31 cellular contexts compared by ENCODE assay signal in genomic region chr12:98864363-98864762, GRCh38.
"Had no signal": no experiment of that assay in that cellular context is flagged by ENCODE, and none has a peak within 500 bp of the region (broad histone marks: within the 10 kb centered on the region; RNA-seq: fewer than 3 reads in every experiment).

No MANE protein-coding gene starts in this region.

- H3K9me3 Mint-ChIP-seq: activated B cell treated with CpG ODN at 0.5 μM for 24 hours; activated CD8-positive, alpha-beta T cell treated with anti-CD3 and anti-CD28 coated beads for 36 hours; activated naive CD4-positive, alpha-beta T cell treated with anti-CD3 and anti-CD28 coated beads for 36 hours; activated naive CD4-positive, alpha-beta T cell treated with anti-CD3 and anti-CD28 coated beads, Interleukin-2, amount 50 U/mL, for 24 hours; activated naive CD8-positive, alpha-beta T cell treated with anti-CD3 and anti-CD28 coated beads for 36 hours; activated naive CD8-positive, alpha-beta T cell treated with anti-CD3 and anti-CD28 coated beads, Interleukin-2, amount 50 U/mL, for 24 hours; activated T-helper 1 cell treated with anti-CD3 and anti-CD28 coated beads, Interleukin-12 subunit alpha, Interleukin-12 subunit beta, Interleukin-2, Interleukin-4 antibody, amounts not matched to agents 30 ng/mL and 10 ng/mL and 1 ng/mL, durations not matched to agents 14 hours and 24 hours and 36 hours; activated T-helper 2 cell treated with anti-CD3 and anti-CD28 coated beads, Interferon-gamma antibody, Interleukin-2, Interleukin-4, amounts not matched to agents 10 μg/mL and 5 μg/mL and 100 μg/mL, durations not matched to agents 14 hours and 24 hours and 36 hours had no signal

- H3K36me3 Mint-ChIP-seq: activated naive CD4-positive, alpha-beta T cell treated with anti-CD3 and anti-CD28 coated beads, Interleukin-2, amount 50 U/mL, for 24 hours; activated naive CD8-positive, alpha-beta T cell treated with anti-CD3 and anti-CD28 coated beads for 36 hours had no signal

- H3K27me3 Mint-ChIP-seq: activated CD8-positive, alpha-beta T cell treated with anti-CD3 and anti-CD28 coated beads for 36 hours; activated naive CD4-positive, alpha-beta T cell treated with anti-CD3 and anti-CD28 coated beads, Interleukin-2, amount 50 U/mL, for 24 hours; activated naive CD8-positive, alpha-beta T cell treated with anti-CD3 and anti-CD28 coated beads for 36 hours; activated naive CD8-positive, alpha-beta T cell treated with anti-CD3 and anti-CD28 coated beads, Interleukin-2, amount 50 U/mL, for 24 hours; brain had no signal

- H3K27ac ChIP-seq: adrenal gland, ascending aorta, breast epithelium, cardiac muscle cell, colonic mucosa, VCaP had no signal

- H3K4me1 Mint-ChIP-seq: activated B cell treated with CpG ODN at 0.5 μM for 24 hours; activated naive CD4-positive, alpha-beta T cell treated with anti-CD3 and anti-CD28 coated beads, Interleukin-2, amount 50 U/mL, for 24 hours; activated naive CD8-positive, alpha-beta T cell treated with anti-CD3 and anti-CD28 coated beads for 36 hours; activated naive CD8-positive, alpha-beta T cell treated with anti-CD3 and anti-CD28 coated beads, Interleukin-2, amount 50 U/mL, for 24 hours had no signal

- H3K27me3 ChIP-seq: adrenal gland, ascending aorta, breast epithelium, cardiac muscle cell, colonic mucosa had no signal

- ATAC-seq: activated CD4-positive, CD25-positive, alpha-beta regulatory T cell treated with anti-CD3 and anti-CD28 coated beads, Interleukin-2, amount 50 U/mL, for 24 hours; activated CD8-positive, alpha-beta T cell treated with anti-CD3 and anti-CD28 coated beads for 36 hours; activated naive CD8-positive, alpha-beta T cell treated with anti-CD3 and anti-CD28 coated beads, Interleukin-2, amount 50 U/mL, for 24 hours; esophagus mucosa had no signal

- H3K36me3 ChIP-seq: adrenal gland, ascending aorta, breast epithelium, cardiac muscle cell, colonic mucosa had no signal

- DNase-seq: activated B cell treated with CpG ODN at 0.5 μM for 24 hours; activated CD4-positive, alpha-beta T cell treated with anti-CD3 and anti-CD28 coated beads for 48 hours; activated CD4-positive, alpha-beta T cell treated with anti-CD3 and anti-CD28 coated beads, Interleukin-2, amount 50 U/mL, for 1 hour; activated CD4-positive, alpha-beta T cell treated with anti-CD3 and anti-CD28 coated beads, Interleukin-2, amount 50 U/mL, for 48 hours; activated CD8-positive, alpha-beta memory T cell treated with anti-CD3 and anti-CD28 coated beads for 24 hours; activated CD8-positive, alpha-beta T cell treated with anti-CD3 and anti-CD28 coated beads for 36 hours; activated effector memory CD4-positive, alpha-beta T cell treated with anti-CD3 and anti-CD28 coated beads, Interleukin-2, amount 50 U/mL, for 16 hours; activated naive CD4-positive, alpha-beta T cell treated with anti-CD3 and anti-CD28 coated beads for 36 hours; activated naive CD8-positive, alpha-beta T cell treated with anti-CD3 and anti-CD28 coated beads for 36 hours; activated naive CD8-positive, alpha-beta T cell treated with anti-CD3 and anti-CD28 coated beads, Interleukin-2, amount 50 U/mL, for 24 hours; activated T-cell treated with anti-CD3 and anti-CD28 coated beads, Interleukin-2, amount 50 U/mL, for 48 hours; adrenal gland; amygdala; central memory CD4-positive, alpha-beta T cell; cerebellar nuclear complex; colonic mucosa; effector memory CD4-positive, alpha-beta T cell; endodermal cell; foreskin fibroblast; head of caudate nucleus; T-helper 2 cell had no signal

- H3K9me3 ChIP-seq: adrenal gland, ascending aorta, breast epithelium, colonic mucosa had no signal

- H3K27ac Mint-ChIP-seq: activated B cell treated with CpG ODN at 0.5 μM for 24 hours; activated CD8-positive, alpha-beta T cell treated with anti-CD3 and anti-CD28 coated beads for 36 hours; activated naive CD4-positive, alpha-beta T cell treated with anti-CD3 and anti-CD28 coated beads for 36 hours; activated naive CD4-positive, alpha-beta T cell treated with anti-CD3 and anti-CD28 coated beads, Interleukin-2, amount 50 U/mL, for 24 hours; activated naive CD8-positive, alpha-beta T cell treated with anti-CD3 and anti-CD28 coated beads for 36 hours; activated naive CD8-positive, alpha-beta T cell treated with anti-CD3 and anti-CD28 coated beads, Interleukin-2, amount 50 U/mL, for 24 hours; activated T-helper 1 cell treated with anti-CD3 and anti-CD28 coated beads, Interleukin-12 subunit alpha, Interleukin-12 subunit beta, Interleukin-2, Interleukin-4 antibody, amounts not matched to agents 30 ng/mL and 10 ng/mL and 1 ng/mL, durations not matched to agents 14 hours and 24 hours and 36 hours; activated T-helper 2 cell treated with anti-CD3 and anti-CD28 coated beads, Interferon-gamma antibody, Interleukin-2, Interleukin-4, amounts not matched to agents 10 μg/mL and 5 μg/mL and 100 μg/mL, durations not matched to agents 14 hours and 24 hours and 36 hours; brain; endodermal cell had no signal

- H3K4me1 ChIP-seq: adrenal gland, ascending aorta, breast epithelium, colonic mucosa had no signal

- H3K4me3 Mint-ChIP-seq: activated B cell treated with CpG ODN at 0.5 μM for 24 hours; activated CD8-positive, alpha-beta T cell treated with anti-CD3 and anti-CD28 coated beads for 36 hours; activated naive CD4-positive, alpha-beta T cell treated with anti-CD3 and anti-CD28 coated beads for 36 hours; activated naive CD4-positive, alpha-beta T cell treated with anti-CD3 and anti-CD28 coated beads, Interleukin-2, amount 50 U/mL, for 24 hours; activated naive CD8-positive, alpha-beta T cell treated with anti-CD3 and anti-CD28 coated beads for 36 hours; activated naive CD8-positive, alpha-beta T cell treated with anti-CD3 and anti-CD28 coated beads, Interleukin-2, amount 50 U/mL, for 24 hours; activated T-helper 1 cell treated with anti-CD3 and anti-CD28 coated beads, Interleukin-12 subunit alpha, Interleukin-12 subunit beta, Interleukin-2, Interleukin-4 antibody, amounts not matched to agents 30 ng/mL and 10 ng/mL and 1 ng/mL, durations not matched to agents 14 hours and 24 hours and 36 hours; brain; endodermal cell had no signal

- H3K4me3 ChIP-seq: adrenal gland, ascending aorta, breast epithelium, cardiac muscle cell, colonic mucosa had no signal
